ENCODE assay signal across 8 cellular contexts in genomic region chr12:121334513-121335343, GRCh38. TPM values are rescaled to one million over a fixed set of nuclear protein-coding genes. Genes with fewer than 3 reads are reported as not detected.
DNase-seq lines count a peak whose midpoint lies in the region; ATAC-seq and TF ChIP-seq lines count a peak whose summit lies in the region.

No MANE protein-coding gene starts in this region.

- no peak overlapping the region for H3K4me3 ChIP-seq in fibroblast of mammary gland (ENCODE audit: control insufficient read depth, low read depth, low read length)
- no peak overlapping the region for H3K4me3 ChIP-seq in neural progenitor cell

- H3K4me1 ChIP-seq in neural progenitor cell, result no peaks in the 10 kb centered on the region

- H3K27ac ChIP-seq in neural progenitor cell, result no peak overlapping the region

- H4K20me1 ChIP-seq in neural progenitor cell (ENCODE audit: low read depth), result no peaks in the 10 kb centered on the region

- peak; percentile 85 to 86 for DNase-seq in AML-193 (lab: John Stamatoyannopoulos, UW)
- peak; percentile 6 to 29 for DNase-seq in NCI-H187 (lab: John Stamatoyannopoulos, UW)
- DNase-seq in SW 1271 (lab: John Stamatoyannopoulos, UW), result peak; percentile 25 to 90
- DNase-seq in fibroblast of mammary gland (ENCODE audit: low read depth), result peak; percentile 82
- peak; percentile 72 for DNase-seq in neural progenitor cell (ENCODE audit: low spot score)

- peaks cover 11% of the 10 kb centered on the region for H3K36me3 Mint-ChIP-seq in neural progenitor cell

- no peaks in the 10 kb centered on the region for H3K79me2 ChIP-seq in neural progenitor cell (ENCODE audit: low read depth)

- H3K4me1 Mint-ChIP-seq in neural progenitor cell, result no peaks in the 10 kb centered on the region

- no peaks in the 10 kb centered on the region for H3K9me3 ChIP-seq in neural progenitor cell (ENCODE audit: low read depth)

- H3K4me2 ChIP-seq in neural progenitor cell, result no peak overlapping the region

- no peaks in the 10 kb centered on the region for H3K9me3 Mint-ChIP-seq in neural progenitor cell

- H3K9ac ChIP-seq in neural progenitor cell, result no peak overlapping the region

- no peaks in the 10 kb centered on the region for H3K27me3 ChIP-seq in neural progenitor cell

- no peaks in the 10 kb centered on the region for H3K27me3 Mint-ChIP-seq in neural progenitor cell (ENCODE audit: insufficient read depth, low read depth)

- peaks cover 15% of the 10 kb centered on the region for H3K36me3 ChIP-seq in neural progenitor cell

- H2AFZ ChIP-seq in neural progenitor cell (replicated peaks), result no peak overlapping the region

- peaks cover 9% of the 10 kb centered on the region for H3F3A ChIP-seq in neural progenitor cell (ENCODE audit: low read depth)

- no peak overlapping the region for H3K4me3 Mint-ChIP-seq in neural progenitor cell

- no peak overlapping the region for H3K27ac Mint-ChIP-seq in neural progenitor cell

- no peak for ATAC-seq in HG02852 (IDR thresholded peaks at IDR 0.05; ENCODE audit: unreplicated experiment)
- ATAC-seq in GM18873 (IDR thresholded peaks at IDR 0.05; ENCODE audit: low FRiP score, unreplicated experiment), result no peak

- peak; percentile 86 for TF ChIP-seq CTCF in GM12873 (IDR thresholded peaks at IDR 0.05; ENCODE audit: insufficient read depth, low read depth, low read length, missing control alignments)
- TF ChIP-seq CTCF in fibroblast of mammary gland (conservative IDR thresholded peaks at IDR 0.05; ENCODE audit: control insufficient read depth, insufficient read depth, low read depth, low read length), result peak; percentile 96
- TF ChIP-seq CTCF in neural progenitor cell (IDR thresholded peaks at IDR 0.05), result peak; percentile 85

RNA-seq across cellular contexts. Expression of gene ANAPC5, which starts 17.5 kb away (rescaled TPM):
- 143 and 190 TPM in 2 replicates for total RNA-seq in neural progenitor cell (ENCODE audit: low replicate concordance)

RNA-seq across cellular contexts. Expression of gene CAMKK2, which starts 38.2 kb away (rescaled TPM):
- 21.0 and 31.1 TPM in 2 replicates for total RNA-seq in neural progenitor cell (ENCODE audit: low replicate concordance)

Comparison
In these comparisons a context has a peak if more than half of its experiments do, and no peak if none do; other contexts are left out.
1. DNase-seq: peak in every context shown above with its lines; median percentile 86 in AML-193; 82 in fibroblast of mammary gland; 72 in neural progenitor cell; 58 in SW 1271; 18 in NCI-H187.